27 cellular contexts compared by ENCODE assay signal in genomic region chr10:27537812-27538211, GRCh38. TPM values are rescaled to one million over a fixed set of nuclear protein-coding genes. Genes with fewer than 3 reads are reported as not detected.
A peak's percentile ranks its signal among the peaks of the same experiment; 100 is the strongest.
DNase-seq lines count a peak whose midpoint lies in the region; ATAC-seq and TF ChIP-seq lines count a peak whose summit lies in the region.
"Had no signal": no experiment of that assay in that cellular context is flagged by ENCODE, and none has a peak within 500 bp of the region (broad histone marks: within the 10 kb centered on the region; RNA-seq: fewer than 3 reads in every experiment).

No MANE protein-coding gene starts in this region.

- no peak for ATAC-seq in activated T-cell treated with anti-CD3 and anti-CD28 coated beads, Interleukin-2, amount 50 U/mL, for 72 hours (replicated peaks in 1 of 2)
- ATAC-seq in GM21447 (IDR thresholded peaks at IDR 0.05; ENCODE audit: unreplicated experiment), result no peak
- ATAC-seq: Right ventricle myocardium inferior; stimulated activated memory B cell treated with anti-CD40 and anti-IgM and Interleukin-4, amounts not matched to agents 10 μg/mL and 1 μg/mL and 100 μg/mL, for 72 hours had no signal

- H3K36me3 ChIP-seq in hepatocyte (replicated peaks; ENCODE audit: insufficient read depth, low read depth) (no peaks in the 10 kb centered on the region), stomach (peaks cover 11 to 75% (median 72%) of the 10 kb centered on the region in 4 donors)

- H3K27ac Mint-ChIP-seq in activated T-cell treated with anti-CD3 and anti-CD28 coated beads, Interleukin-2, amount 50 U/mL, for 72 hours, result peak overlapping the region; percentile 41
- H3K27ac Mint-ChIP-seq in immature natural killer cell, result peak overlapping the region in 5 of 6 donors; percentile 33 to 82 (median 70)
- H3K27ac Mint-ChIP-seq: activated CD4-positive, alpha-beta memory T cell treated with anti-CD3 and anti-CD28 coated beads, Interleukin-2, amount 10 ng/mL, durations not matched to agents 7 days and 5 days; H9; stimulated activated memory B cell treated with anti-CD40 and anti-IgM and Interleukin-4, amounts not matched to agents 10 μg/mL and 1 μg/mL and 100 μg/mL, for 72 hours had no signal

- no peaks in the 10 kb centered on the region for H3K9me3 ChIP-seq in hepatocyte (ENCODE audit: low read depth)
- H3K9me3 ChIP-seq in stomach, result no peaks in the 10 kb centered on the region
- H3K9me3 ChIP-seq: spleen, suprapubic skin had no signal

- peaks cover 0 to 12% of the 10 kb centered on the region in 2 donors for H3K36me3 Mint-ChIP-seq in activated T-cell treated with anti-CD3 and anti-CD28 coated beads, Interleukin-2, amount 50 U/mL, for 72 hours (ENCODE audit: insufficient read depth in 2 of 2)
- peaks cover 0 to 14% (median 7%) of the 10 kb centered on the region in 3 donors for H3K36me3 Mint-ChIP-seq in immature natural killer cell

- no peaks in the 10 kb centered on the region for H3K27me3 Mint-ChIP-seq in activated T-cell treated with anti-CD3 and anti-CD28 coated beads, Interleukin-2, amount 50 U/mL, for 72 hours (ENCODE audit: low read depth)
- H3K27me3 Mint-ChIP-seq in immature natural killer cell (ENCODE audit: low read depth in 3 of 3), result no peaks in the 10 kb centered on the region
- H3K27me3 Mint-ChIP-seq: activated CD4-positive, alpha-beta memory T cell treated with anti-CD3 and anti-CD28 coated beads, Interleukin-2, amount 10 ng/mL, durations not matched to agents 7 days and 5 days; stimulated activated memory B cell treated with anti-CD40 and anti-IgM and Interleukin-4, amounts not matched to agents 10 μg/mL and 1 μg/mL and 100 μg/mL, for 72 hours had no signal

- no peaks in the 10 kb centered on the region for H3K9me3 Mint-ChIP-seq in activated T-cell treated with anti-CD3 and anti-CD28 coated beads, Interleukin-2, amount 50 U/mL, for 72 hours
- H3K9me3 Mint-ChIP-seq in immature natural killer cell, result no peaks in the 10 kb centered on the region
- H3K9me3 Mint-ChIP-seq: activated CD4-positive, alpha-beta memory T cell treated with anti-CD3 and anti-CD28 coated beads, Interleukin-2, amount 10 ng/mL, durations not matched to agents 7 days and 5 days; H9; stimulated activated memory B cell treated with anti-CD40 and anti-IgM and Interleukin-4, amounts not matched to agents 10 μg/mL and 1 μg/mL and 100 μg/mL, for 72 hours had no signal

- no peak overlapping the region for H2AFZ ChIP-seq in hepatocyte

- no peak overlapping the region for H3K4me3 Mint-ChIP-seq in activated T-cell treated with anti-CD3 and anti-CD28 coated beads, Interleukin-2, amount 50 U/mL, for 72 hours
- no peak overlapping the region for H3K4me3 Mint-ChIP-seq in immature natural killer cell
- H3K4me3 Mint-ChIP-seq: activated CD4-positive, alpha-beta memory T cell treated with anti-CD3 and anti-CD28 coated beads, Interleukin-2, amount 10 ng/mL, durations not matched to agents 7 days and 5 days; H9; stimulated activated memory B cell treated with anti-CD40 and anti-IgM and Interleukin-4, amounts not matched to agents 10 μg/mL and 1 μg/mL and 100 μg/mL, for 72 hours had no signal

- no peaks in the 10 kb centered on the region for H3K9me2 ChIP-seq in hepatocyte (replicated peaks; ENCODE audit: insufficient read depth)

- peaks cover 31% of the 10 kb centered on the region for H3K4me1 Mint-ChIP-seq in activated T-cell treated with anti-CD3 and anti-CD28 coated beads, Interleukin-2, amount 50 U/mL, for 72 hours (ENCODE audit: low read depth)
- peaks cover 34 to 44% of the 10 kb centered on the region in 2 donors for H3K4me1 Mint-ChIP-seq in immature natural killer cell
- H3K4me1 Mint-ChIP-seq: stimulated activated memory B cell treated with anti-CD40 and anti-IgM and Interleukin-4, amounts not matched to agents 10 μg/mL and 1 μg/mL and 100 μg/mL, for 72 hours had no signal

- H3K79me2 ChIP-seq in hepatocyte, result peaks cover 11% of the 10 kb centered on the region

- H3K4me2 ChIP-seq in hepatocyte, result no peak overlapping the region

- TF ChIP-seq CTCF in VCaP (conservative IDR thresholded peaks at IDR 0.05) (no peak), hepatocyte (IDR thresholded peaks at IDR 0.05; ENCODE audit: poor library complexity) (no peak), stomach (IDR thresholded peaks at IDR 0.05) (no peak)

- H3K27me3 ChIP-seq in hepatocyte (no peaks in the 10 kb centered on the region), stomach (no peaks in the 10 kb centered on the region)
- H3K27me3 ChIP-seq: spleen, suprapubic skin had no signal

- TF ChIP-seq POLR2A in stomach (IDR thresholded peaks at IDR 0.05), result no peak

- H3K4me1 ChIP-seq in hepatocyte (ENCODE audit: insufficient read depth), result peaks cover 8% of the 10 kb centered on the region
- H3K4me1 ChIP-seq in stomach, result peaks cover 0 to 19% (median 7%) of the 10 kb centered on the region in 4 donors

- H4K20me1 ChIP-seq in hepatocyte (ENCODE audit: insufficient read depth, poor library complexity, severe bottlenecking), result peaks cover 4% of the 10 kb centered on the region

- WGBS in hepatocyte (ENCODE audit: low lambda C conversion rate, missing lambda C conversion rate), result 92% methylated on average over 2 of the region's 2 CpGs
- WGBS in stomach, 5 donors, result 71 to 80% (median 76%) methylated on average over 2 of the region's 2 CpGs

- DNase-seq in activated T-cell treated with anti-CD3 and anti-CD28 coated beads, Interleukin-2, amount 50 U/mL, for 72 hours, result no peak
- DNase-seq in activated T-cell treated with anti-CD3 and anti-CD28 coated beads, Interleukin-2, amount 50 U/mL, for 1 hour, result no peak
- DNase-seq in immature natural killer cell, result no peak
- peak; percentile 2 for DNase-seq in putamen (ENCODE audit: low spot score)
- no peak for DNase-seq in hepatocyte (ENCODE audit: low spot score)
- no peak for DNase-seq in stomach
- DNase-seq: activated CD4-positive, alpha-beta memory T cell treated with anti-CD3 and anti-CD28 coated beads, Interleukin-2, amount 10 ng/mL, durations not matched to agents 7 days and 5 days; activated CD4-positive, CD25-positive, alpha-beta regulatory T cell treated with anti-CD3 and anti-CD28 coated beads, Interleukin-2, amount 50 U/mL, for 72 hours; activated T-cell treated with anti-CD3 and anti-CD28 coated beads for 4 hours; AML-193; central memory CD4-positive, alpha-beta T cell; DMS79; H9; kidney glomerular epithelial cell; mesenchymal stem cell; NCI-H2029 treated with DMSO at 0.1 percent for 48 hours; NCI-H2227 treated with DMSO at 0.1 percent for 48 hours; NCI-H82; retina; spleen; stimulated activated CD4-positive, alpha-beta T cell treated with anti-CD3 and anti-CD28 coated beads, Interleukin-2, amount 100 ng/mL, for 48 hours; SW 1271 had no signal

- intact Hi-C loops in stomach (cut with DNase I; ENCODE audit: low total_unique reads), result no loop called here

- H3K27ac ChIP-seq in VCaP (peak overlapping the region; percentile 97), hepatocyte (no peak overlapping the region), stomach (no peak overlapping the region)
- H3K27ac ChIP-seq: suprapubic skin had no signal

- TF ChIP-seq EP300 in stomach (IDR thresholded peaks at IDR 0.05), result no peak

- H3K4me3 ChIP-seq in hepatocyte (no peak overlapping the region), stomach (no peak overlapping the region)
- H3K4me3 ChIP-seq: spleen, suprapubic skin had no signal

RNA-seq across cellular contexts. Expression of gene RAB18, which starts 33.7 kb away (rescaled TPM):
- 10 to 100 TPM; 51.7 to 68.5 TPM for total RNA-seq in activated T-cell treated with anti-CD3 and anti-CD28 coated beads, Interleukin-2, amount 50 U/mL, for 72 hours
- polyA plus RNA-seq in immature natural killer cell (100 to 1,000 TPM in 2 of 3 donors, 10 to 100 TPM in 1; 93.4 to 154 (median 109) TPM), hepatocyte (129 and 132 TPM in 2 replicates), stomach (10 to 100 TPM; 18.1 to 60.2 (median 38.9) TPM)
- total RNA-seq in hepatocyte (56.2 and 88.5 TPM in 2 replicates), stomach (100 to 1,000 TPM in 1 of 5 donors, 10 to 100 TPM in 3, 1 to 10 TPM in 1; 4.9 to 111 (median 34.4) TPM)
